In the genomic region with DNA sequence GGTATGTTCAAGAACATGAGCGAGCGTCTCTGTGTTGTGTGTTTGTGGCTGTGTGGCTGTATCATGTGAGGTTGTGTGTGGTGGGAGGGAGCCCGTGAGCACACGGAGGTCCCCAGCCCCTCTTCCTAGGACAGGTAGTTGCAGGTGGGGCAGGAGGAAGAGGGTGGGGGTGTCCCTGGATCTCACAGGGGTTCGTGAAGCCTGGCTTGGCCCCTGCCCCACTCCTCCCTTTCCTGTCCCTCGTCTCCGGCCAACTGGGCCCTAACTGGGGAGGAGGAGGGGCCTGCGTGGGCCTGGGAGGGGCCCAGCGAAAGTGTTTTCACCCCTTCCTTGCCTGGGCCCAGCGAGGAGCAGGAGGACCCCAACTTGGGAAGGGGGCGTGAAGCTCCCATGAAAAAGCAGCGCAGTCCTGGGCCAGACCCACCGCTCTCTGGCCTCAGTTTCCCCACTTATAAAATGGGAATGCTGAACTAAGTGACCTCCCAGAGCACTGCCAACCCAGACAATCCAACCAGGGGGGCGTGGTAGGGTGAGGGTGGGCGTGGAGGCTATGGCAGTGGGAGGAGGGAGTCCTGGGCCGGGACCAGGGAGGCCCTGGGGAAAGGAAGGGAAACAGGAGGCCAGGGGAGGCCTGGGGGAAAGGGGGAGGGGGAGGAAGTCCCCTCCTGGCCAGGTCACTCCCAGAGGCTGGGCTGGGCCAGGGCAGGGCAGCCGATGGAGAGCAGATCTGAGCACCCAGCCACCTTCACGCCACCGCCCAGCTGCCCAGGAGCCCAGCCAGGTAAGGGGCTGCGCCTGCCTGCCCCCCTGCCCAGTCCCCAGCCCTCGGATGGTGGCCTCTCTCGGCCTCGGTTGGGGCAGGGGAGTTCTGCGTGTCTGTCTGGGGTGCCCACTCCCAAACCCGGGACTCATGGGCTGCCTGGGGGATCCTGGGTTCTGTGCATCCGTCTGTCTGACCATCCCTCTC, we compare ENCODE assay signal across 11 cellular contexts. TPM values are rescaled to one million over a fixed set of nuclear protein-coding genes. Genes with fewer than 3 reads are reported as not detected.
DNase-seq lines count a peak whose midpoint lies in the region; ATAC-seq and TF ChIP-seq lines count a peak whose summit lies in the region.
"Had no signal": no experiment of that assay in that cellular context is flagged by ENCODE, and none has a peak within 500 bp of the region (broad histone marks: within the 10 kb centered on the region; RNA-seq: fewer than 3 reads in every experiment).

Gene AVPR2 (plus strand): TSS at position 683 of the 967 bp plus-strand sequence. CDS start 473 bp downstream, outside the sequence.

- 0 out of 2 replicates have a peak, but pooled peaks have one; percentile 29 for TF ChIP-seq POLR2A in Raji (IDR thresholded peaks at IDR 0.05; ENCODE audit: insufficient read depth, low read depth, low read length)

- peak within 1 kb of the TSS; percentile 30 to 79 (median 62) for H3K27ac ChIP-seq in heart right ventricle

- 36 to 59% methylated on average over 17 to 24 of the region's 26 CpGs for whole genome bisulfite sequencing in heart right ventricle, 2 donors

- no peaks in the 10 kb centered on the region for H3K9me3 Mint-ChIP-seq in activated CD4-positive, alpha-beta T cell treated with anti-CD3 and anti-CD28 coated beads for 36 hours (ENCODE audit: low read depth)
- H3K9me3 Mint-ChIP-seq in stimulated activated effector memory CD8-positive, alpha-beta T cell treated with anti-CD3 and anti-CD28 coated beads, Interleukin-12 subunit alpha, Interleukin-12 subunit beta, amount 100 ng/mL, for 72 hours: no peaks in the 10 kb centered on the region
- no peaks in the 10 kb centered on the region for H3K9me3 Mint-ChIP-seq in osteocyte (ENCODE audit: unreplicated experiment)

- TF ChIP-seq CTCF in heart right ventricle (IDR thresholded peaks at IDR 0.05) (no peak), osteocyte (IDR thresholded peaks at IDR 0.05) (no peak)

- no peak within 1 kb of the TSS for H3K4me3 Mint-ChIP-seq in activated CD4-positive, alpha-beta T cell treated with anti-CD3 and anti-CD28 coated beads for 36 hours
- H3K4me3 Mint-ChIP-seq in stimulated activated effector memory CD8-positive, alpha-beta T cell treated with anti-CD3 and anti-CD28 coated beads, Interleukin-12 subunit alpha, Interleukin-12 subunit beta, amount 100 ng/mL, for 72 hours: peak within 1 kb of the TSS; percentile 26
- H3K4me3 Mint-ChIP-seq in osteocyte (ENCODE audit: unreplicated experiment): no peak within 1 kb of the TSS

- H3K27me3 Mint-ChIP-seq in activated CD4-positive, alpha-beta T cell treated with anti-CD3 and anti-CD28 coated beads for 36 hours: no peaks in the 10 kb centered on the region
- H3K27me3 Mint-ChIP-seq in osteocyte (ENCODE audit: unreplicated experiment): no peaks in the 10 kb centered on the region

- H3K9me3 ChIP-seq in heart right ventricle: no peaks in the 10 kb centered on the region
- H3K9me3 ChIP-seq in MG63: no peaks in the 10 kb centered on the region

- ATAC-seq in activated CD4-positive, alpha-beta T cell treated with anti-CD3 and anti-CD28 coated beads for 36 hours: no peak
- ATAC-seq in heart right ventricle: peak; percentile 7 to 77 (median 70)
- ATAC-seq in stimulated activated effector memory CD8-positive, alpha-beta T cell treated with anti-CD3 and anti-CD28 coated beads, Interleukin-12 subunit alpha, Interleukin-12 subunit beta, amount 100 ng/mL, for 72 hours: no peak

- H3K27ac Mint-ChIP-seq in activated CD4-positive, alpha-beta T cell treated with anti-CD3 and anti-CD28 coated beads for 36 hours: peak within 1 kb of the TSS; percentile 37
- H3K27ac Mint-ChIP-seq in stimulated activated effector memory CD8-positive, alpha-beta T cell treated with anti-CD3 and anti-CD28 coated beads, Interleukin-12 subunit alpha, Interleukin-12 subunit beta, amount 100 ng/mL, for 72 hours: peak within 1 kb of the TSS; percentile 80
- H3K27ac Mint-ChIP-seq in osteocyte (ENCODE audit: unreplicated experiment): no peak within 1 kb of the TSS

- H3K36me3 ChIP-seq in heart right ventricle (peaks cover 0 to 18% (median 0%) of the 10 kb centered on the region in 9 donors), MG63 (no peaks in the 10 kb centered on the region)

- intact Hi-C loops in activated CD4-positive, alpha-beta T cell treated with anti-CD3 and anti-CD28 coated beads for 36 hours (cut with DNase I, micrococcal nuclease): loop anchor here in 1 of 2 experiments (5.0 kb wide), 2 partner anchors 82 to 142 kb away; partner anchors contain the start of gene PLXNB3
- intact Hi-C loops in heart right ventricle (cut with DNase I): no loop called here

- no peak for DNase-seq in activated CD4-positive, alpha-beta T cell treated with anti-CD3 and anti-CD28 coated beads for 36 hours
- DNase-seq in activated CD4-positive, alpha-beta T cell treated with anti-CD3 and anti-CD28 coated beads for 4 hours: no peak
- DNase-seq in heart right ventricle: peak; percentile 40 to 48
- DNase-seq in stimulated activated effector memory CD8-positive, alpha-beta T cell treated with anti-CD3 and anti-CD28 coated beads, Interleukin-12 subunit alpha, Interleukin-12 subunit beta, amount 100 ng/mL, for 72 hours (ENCODE audit: low spot score in 2 of 2): no peak
- no peak for DNase-seq in osteocyte (ENCODE audit: extremely low spot score, unreplicated experiment)
- no peak for DNase-seq in effector CD4-positive, alpha-beta T cell
- no peak for DNase-seq in MG63

- H3K4me3 ChIP-seq in heart right ventricle: peak within 1 kb of the TSS; percentile 18 to 55 (median 38)
- H3K4me3 ChIP-seq in MG63: no peak within 1 kb of the TSS

- peaks cover 0 to 34% (median 12%) of the 10 kb centered on the region in 9 donors for H3K4me1 ChIP-seq in heart right ventricle

- peaks cover 0 to 52% (median 0%) of the 10 kb centered on the region in 7 donors for H3K27me3 ChIP-seq in heart right ventricle
- H3K27me3 ChIP-seq in MG63: no peaks in the 10 kb centered on the region

- POLR2A ChIA-PET in activated CD4-positive, alpha-beta T cell treated with anti-CD3 and anti-CD28 coated beads for 36 hours (lab: Charles Lee): no interaction called here

- CTCF ChIA-PET in activated CD4-positive, alpha-beta T cell treated with anti-CD3 and anti-CD28 coated beads for 36 hours (lab: Charles Lee): no interaction called here

- peaks cover 36% of the 10 kb centered on the region for H3K4me1 Mint-ChIP-seq in activated CD4-positive, alpha-beta T cell treated with anti-CD3 and anti-CD28 coated beads for 36 hours
- H3K4me1 Mint-ChIP-seq in stimulated activated effector memory CD8-positive, alpha-beta T cell treated with anti-CD3 and anti-CD28 coated beads, Interleukin-12 subunit alpha, Interleukin-12 subunit beta, amount 100 ng/mL, for 72 hours: peaks cover 60% of the 10 kb centered on the region
- peaks cover 31% of the 10 kb centered on the region for H3K4me1 Mint-ChIP-seq in osteocyte (ENCODE audit: unreplicated experiment)

- H3K36me3 Mint-ChIP-seq in activated CD4-positive, alpha-beta T cell treated with anti-CD3 and anti-CD28 coated beads for 36 hours (ENCODE audit: low read depth): no peaks in the 10 kb centered on the region
- H3K36me3 Mint-ChIP-seq in stimulated activated effector memory CD8-positive, alpha-beta T cell treated with anti-CD3 and anti-CD28 coated beads, Interleukin-12 subunit alpha, Interleukin-12 subunit beta, amount 100 ng/mL, for 72 hours: peaks cover 52% of the 10 kb centered on the region
- H3K36me3 Mint-ChIP-seq in osteocyte (ENCODE audit: unreplicated experiment): no peaks in the 10 kb centered on the region

RNA-seq across cellular contexts. Expression of gene AVPR2, which starts in this region (rescaled TPM):
- total RNA-seq in activated CD4-positive, alpha-beta T cell treated with anti-CD3 and anti-CD28 coated beads for 36 hours: not detected
- total RNA-seq in heart right ventricle: 1 to 10 TPM; 1.4 to 4.9 (median 2.1) TPM
- 1 to 10 TPM; 6.6 to 8.9 TPM for polyA plus RNA-seq in heart right ventricle
- total RNA-seq in osteocyte: not detected in 2 replicates
- total RNA-seq in MG63 (2014; rRNA removed; shearing (Covaris generic); ENCODE audit: low replicate concordance): 0.27 TPM in 1 of 2 replicates, not detected in the other
- total RNA-seq: A673, bronchial epithelial cell, liver had no signal

Comparison
In these comparisons a context has a peak if more than half of its experiments do, and no peak if none do; other contexts are left out.
1. ATAC-seq: peak in heart right ventricle (8 of 8); none in activated CD4-positive, alpha-beta T cell treated with anti-CD3 and anti-CD28 coated beads for 36 hours (single experiment) and stimulated activated effector memory CD8-positive, alpha-beta T cell treated with anti-CD3 and anti-CD28 coated beads, Interleukin-12 subunit alpha, Interleukin-12 subunit beta, amount 100 ng/mL, for 72 hours (single experiment).
2. DNase-seq: peak in heart right ventricle (2 of 2); none in activated CD4-positive, alpha-beta T cell treated with anti-CD3 and anti-CD28 coated beads for 36 hours (single experiment), activated CD4-positive, alpha-beta T cell treated with anti-CD3 and anti-CD28 coated beads for 4 hours (0 of 2), stimulated activated effector memory CD8-positive, alpha-beta T cell treated with anti-CD3 and anti-CD28 coated beads, Interleukin-12 subunit alpha, Interleukin-12 subunit beta, amount 100 ng/mL, for 72 hours (0 of 2), osteocyte (single experiment), effector CD4-positive, alpha-beta T cell (single experiment) and MG63 (single experiment).